ENCODE assay signal across 16 cellular contexts in genomic region chr9:37787059-37787458, GRCh38. TPM values are rescaled to one million over a fixed set of nuclear protein-coding genes. Genes with fewer than 3 reads are reported as not detected.
DNase-seq lines count a peak whose midpoint lies in the region; ATAC-seq and TF ChIP-seq lines count a peak whose summit lies in the region.
"Had no signal": no experiment of that assay in that cellular context is flagged by ENCODE, and none has a peak within 500 bp of the region (broad histone marks: within the 10 kb centered on the region; RNA-seq: fewer than 3 reads in every experiment).

No MANE protein-coding gene starts in this region.

- H3K9me3 ChIP-seq in colonic mucosa = no peaks in the 10 kb centered on the region
- no peaks in the 10 kb centered on the region for H3K9me3 ChIP-seq in neutrophil
- H3K9me3 ChIP-seq in mucosa of descending colon = no peaks in the 10 kb centered on the region

- peaks cover 32% of the 10 kb centered on the region for H3K4me1 Mint-ChIP-seq in activated CD8-positive, alpha-beta memory T cell treated with anti-CD3 and anti-CD28 coated beads, Interleukin-2, amount 10 ng/mL, durations not matched to agents 7 days and 5 days

- H3K36me3 Mint-ChIP-seq in activated CD8-positive, alpha-beta memory T cell treated with anti-CD3 and anti-CD28 coated beads, Interleukin-2, amount 10 ng/mL, durations not matched to agents 7 days and 5 days = peaks cover 23% of the 10 kb centered on the region

- CTCF ChIA-PET in activated CD8-positive, alpha-beta memory T cell treated with anti-CD3 and anti-CD28 coated beads, Interleukin-2, amount 10 ng/mL, durations not matched to agents 7 days and 5 days (lab: Charles Lee) = interaction anchor here (1.2 to 2.9 kb wide), 2 partner anchors 8 to 11 kb away, joined by 3 to 19 read pairs; no protein-coding TSS in a partner anchor

- DNase-seq in activated CD8-positive, alpha-beta memory T cell treated with anti-CD3 and anti-CD28 coated beads, Interleukin-2, amount 10 ng/mL, durations not matched to agents 7 days and 5 days = peak; percentile 42
- DNase-seq in activated CD8-positive, alpha-beta memory T cell treated with anti-CD3 and anti-CD28 coated beads, Interleukin-2, amount 50 U/mL, for 48 hours = no peak
- DNase-seq in GM20000 (ENCODE audit: low spot score) = peak; percentile 27
- DNase-seq in colonic mucosa = peak; percentile 39
- no peak for DNase-seq in COR-L47 (lab: John Stamatoyannopoulos, UW)
- DNase-seq in mucosa of descending colon = no peak
- DNase-seq: C1 segment of cervical spinal cord, DMS153, KBM-7, NCI-H146, NCI-H2081 treated with DMSO at 0.1 percent for 48 hours, NCI-H2227 treated with DMSO at 0.1 percent for 48 hours, NCI-H526 treated with DMSO at 0.1 percent for 48 hours, RPMI8226 had no signal

- H3K4me3 ChIP-seq in colonic mucosa (no peak overlapping the region), neutrophil (ENCODE audit: low read depth in 1 of 2, low read length in 1 of 2) (no peak overlapping the region), mucosa of descending colon (no peak overlapping the region)

- intact Hi-C loops in colonic mucosa (cut with DNase I) (no loop called here), mucosa of descending colon (cut with DNase I, micrococcal nuclease) (loop anchor here in 1 of 2 donors (10.0 kb wide), 1 partner anchor 608 kb away; the partner anchor contains the start of gene ALDH1B1)

- H3K27me3 Mint-ChIP-seq in activated CD8-positive, alpha-beta memory T cell treated with anti-CD3 and anti-CD28 coated beads, Interleukin-2, amount 10 ng/mL, durations not matched to agents 7 days and 5 days = no peaks in the 10 kb centered on the region

- no peak overlapping the region for H3K27ac ChIP-seq in colonic mucosa
- peak overlapping the region; percentile 90 for H3K27ac ChIP-seq in neutrophil

- H3K4me3 Mint-ChIP-seq in activated CD8-positive, alpha-beta memory T cell treated with anti-CD3 and anti-CD28 coated beads, Interleukin-2, amount 10 ng/mL, durations not matched to agents 7 days and 5 days = no peak overlapping the region

- H3K9me3 Mint-ChIP-seq in activated CD8-positive, alpha-beta memory T cell treated with anti-CD3 and anti-CD28 coated beads, Interleukin-2, amount 10 ng/mL, durations not matched to agents 7 days and 5 days (ENCODE audit: low read depth) = no peaks in the 10 kb centered on the region

- no peak overlapping the region for H3K9ac ChIP-seq in colonic mucosa (ENCODE audit: low read depth in 2 of 2, low read length in 2 of 2)

- no peak for ATAC-seq in activated CD8-positive, alpha-beta memory T cell treated with anti-CD3 and anti-CD28 coated beads, Interleukin-2, amount 10 ng/mL, durations not matched to agents 7 days and 5 days
- ATAC-seq in mucosa of descending colon (no peak), HG03342 (IDR thresholded peaks at IDR 0.05; ENCODE audit: unreplicated experiment) (no peak)

- peaks cover 6% of the 10 kb centered on the region for H3K4me1 ChIP-seq in colonic mucosa
- peaks cover 83 to 98% of the 10 kb centered on the region in 2 experiments for H3K4me1 ChIP-seq in neutrophil (ENCODE audit: control insufficient read depth in 1 of 2, insufficient read depth in 1 of 2, low read depth in 1 of 2, low read length in 1 of 2)
- H3K4me1 ChIP-seq in mucosa of descending colon (ENCODE audit: low read depth) = peaks cover 10% of the 10 kb centered on the region

- TF ChIP-seq CTCF in GM20000 (IDR thresholded peaks at IDR 0.05; ENCODE audit: extremely low read depth, missing control alignments) = no peak
- TF ChIP-seq CTCF in colonic mucosa (IDR thresholded peaks at IDR 0.05) = no peak
- no peak for TF ChIP-seq CTCF in neutrophil (IDR thresholded peaks at IDR 0.05)
- no peak for TF ChIP-seq CTCF in mucosa of descending colon (IDR thresholded peaks at IDR 0.05)

- H3K27me3 ChIP-seq in colonic mucosa (no peaks in the 10 kb centered on the region), neutrophil (no peaks in the 10 kb centered on the region)

- no peak overlapping the region for H3K27ac Mint-ChIP-seq in activated CD8-positive, alpha-beta memory T cell treated with anti-CD3 and anti-CD28 coated beads, Interleukin-2, amount 10 ng/mL, durations not matched to agents 7 days and 5 days

- H3K36me3 ChIP-seq in colonic mucosa (no peaks in the 10 kb centered on the region), neutrophil (peaks cover 17% of the 10 kb centered on the region), mucosa of descending colon (ENCODE audit: low read depth) (no peaks in the 10 kb centered on the region)

RNA-seq across cellular contexts. Expression of gene EXOSC3, which starts 2.2 kb away (rescaled TPM):
- total RNA-seq in activated CD8-positive, alpha-beta memory T cell treated with anti-CD3 and anti-CD28 coated beads, Interleukin-2, amount 10 ng/mL, durations not matched to agents 7 days and 5 days = 10 to 100 TPM; 88.1 to 98.7 TPM
- total RNA-seq in colonic mucosa (10 to 100 TPM; 27.4 to 51.1 TPM), mucosa of descending colon (10 to 100 TPM; 25.1 to 34.1 (median 32.2) TPM)

RNA-seq across cellular contexts. Expression of gene DCAF10, which starts 13.5 kb away (rescaled TPM):
- total RNA-seq in activated CD8-positive, alpha-beta memory T cell treated with anti-CD3 and anti-CD28 coated beads, Interleukin-2, amount 10 ng/mL, durations not matched to agents 7 days and 5 days = 10 to 100 TPM; 17.2 to 20.9 TPM
- 10 to 100 TPM; 25.4 to 32.7 TPM for total RNA-seq in colonic mucosa
- 10 to 100 TPM; 18.5 to 37.8 (median 26.6) TPM for total RNA-seq in mucosa of descending colon

RNA-seq across cellular contexts. Expression of gene TRMT10B, which starts 33.5 kb away (rescaled TPM):
- 10 to 100 TPM; 11.6 to 13.8 TPM for total RNA-seq in activated CD8-positive, alpha-beta memory T cell treated with anti-CD3 and anti-CD28 coated beads, Interleukin-2, amount 10 ng/mL, durations not matched to agents 7 days and 5 days
- total RNA-seq in colonic mucosa (10 to 100 TPM in 1 of 2 donors, 1 to 10 TPM in 1; 8.3 to 11.9 TPM), mucosa of descending colon (10 to 100 TPM in 2 of 3 donors, 1 to 10 TPM in 1; 7.2 to 14.8 (median 10.4) TPM)

Comparison
In these comparisons a context has a peak if more than half of its experiments do, and no peak if none do; other contexts are left out.
1. DNase-seq: peak in activated CD8-positive, alpha-beta memory T cell treated with anti-CD3 and anti-CD28 coated beads, Interleukin-2, amount 10 ng/mL, durations not matched to agents 7 days and 5 days (single experiment), GM20000 (single experiment) and colonic mucosa (single experiment); none in activated CD8-positive, alpha-beta memory T cell treated with anti-CD3 and anti-CD28 coated beads, Interleukin-2, amount 50 U/mL, for 48 hours (single experiment), COR-L47 (single experiment) and mucosa of descending colon (0 of 3).